In genomic region chr15:75903331-75904240, GRCh38 we compare ENCODE assay signal across 8 cellular contexts. TPM values are rescaled to one million over a fixed set of nuclear protein-coding genes. Genes with fewer than 3 reads are reported as not detected.
DNase-seq lines count a peak whose midpoint lies in the region; ATAC-seq, FAIRE-seq and TF ChIP-seq lines count a peak whose summit lies in the region.

FBXO22 (plus strand) TSS chr15:75903878; CDS start chr15:75903964, 86 bp downstream.

- no peaks in the 10 kb centered on the region for H4K20me1 ChIP-seq in hepatocyte (ENCODE audit: insufficient read depth, poor library complexity, severe bottlenecking)

- H3K79me2 ChIP-seq in hepatocyte, result peaks cover 38% of the 10 kb centered on the region

- H3K4me3 ChIP-seq in hepatocyte, result peak within 1 kb of the TSS; percentile 80

- peak; percentile 77 for ATAC-seq in GM18508 (IDR thresholded peaks at IDR 0.05; ENCODE audit: insufficient read depth, unreplicated experiment)
- peak; percentile 83 for ATAC-seq in HG02943 (IDR thresholded peaks at IDR 0.05; ENCODE audit: low read depth, unreplicated experiment)

- no peak for FAIRE-seq in D721Med (lab: Jason Lieb, UNC)

- TF ChIP-seq CTCF in hepatocyte (IDR thresholded peaks at IDR 0.05; ENCODE audit: poor library complexity) (no peak), D721Med (IDR thresholded peaks at IDR 0.05; ENCODE audit: insufficient read depth, missing control alignments) (no peak)

- DNase-seq in NCI-H1930 (lab: John Stamatoyannopoulos, UW) (peak; percentile 61 to 87), T1000 (lab: John Stamatoyannopoulos, UW) (peak; percentile 78), astrocyte of the hippocampus (ENCODE audit: low read depth, low spot score) (peak; percentile 97), hepatocyte (ENCODE audit: low spot score) (peak; percentile 97), retina (peak; percentile 95), D721Med (ENCODE audit: insufficient read length, low spot score) (no peak)

- peak within 1 kb of the TSS; percentile 94 for H3K27ac ChIP-seq in hepatocyte

- no peaks in the 10 kb centered on the region for H3K36me3 ChIP-seq in hepatocyte (replicated peaks; ENCODE audit: insufficient read depth, low read depth)

- H3K9me2 ChIP-seq in hepatocyte (replicated peaks; ENCODE audit: insufficient read depth), result no peaks in the 10 kb centered on the region

- peak within 1 kb of the TSS; percentile 86 for H2AFZ ChIP-seq in hepatocyte

- no peaks in the 10 kb centered on the region for H3K9me3 ChIP-seq in hepatocyte (ENCODE audit: low read depth)

- no peaks in the 10 kb centered on the region for H3K27me3 ChIP-seq in hepatocyte

- 3% methylated on average over 55 of the region's 63 CpGs for WGBS in hepatocyte (ENCODE audit: low lambda C conversion rate, missing lambda C conversion rate)

- H3K4me2 ChIP-seq in hepatocyte, result peak within 1 kb of the TSS; percentile 78

- peaks cover 19% of the 10 kb centered on the region for H3K4me1 ChIP-seq in hepatocyte (ENCODE audit: insufficient read depth)

RNA-seq across cellular contexts. Expression of gene FBXO22, which starts in this region (rescaled TPM):
- 26.7 and 40.3 TPM in 2 replicates for total RNA-seq in hepatocyte
- polyA plus RNA-seq in hepatocyte, result 37.0 and 49.3 TPM in 2 replicates
